22 cellular contexts compared by ENCODE assay signal in the genomic region with DNA sequence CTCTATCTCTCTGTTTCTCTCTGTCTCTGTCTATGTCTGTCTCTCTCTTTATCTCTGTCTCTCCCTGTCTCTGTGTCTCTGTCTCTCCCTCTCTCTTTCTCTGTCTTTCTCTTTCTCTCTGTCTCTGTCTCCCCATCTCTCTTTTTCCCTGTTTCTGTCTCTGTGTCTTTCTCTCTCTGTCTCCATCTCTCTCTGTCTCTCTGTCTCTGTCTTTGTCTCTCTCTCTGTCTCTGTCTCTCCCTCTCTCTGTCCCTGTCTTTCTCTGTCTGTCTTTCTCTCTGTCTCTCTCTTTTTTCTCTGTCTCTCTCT. TPM values are rescaled to one million over a fixed set of nuclear protein-coding genes. Genes with fewer than 3 reads are reported as not detected.
DNase-seq lines count a peak whose midpoint lies in the region; ATAC-seq, FAIRE-seq and TF ChIP-seq lines count a peak whose summit lies in the region.
"Had no signal": no experiment of that assay in that cellular context is flagged by ENCODE, and none has a peak within 500 bp of the region (broad histone marks: within the 10 kb centered on the region; RNA-seq: fewer than 3 reads in every experiment).

No MANE protein-coding gene starts in this region.

- H3K4me2 ChIP-seq in H1 (ENCODE audit: insufficient read depth in 1 of 2, low read depth in 2 of 2, low read length in 2 of 2) = no peak overlapping the region
- H3K4me2 ChIP-seq: A549 had no signal

- H2AK5ac ChIP-seq in H1 (ENCODE audit: low read depth, low read length) = no peak overlapping the region

- H3K4me3 Mint-ChIP-seq in CD8-positive, alpha-beta memory T cell = no peak overlapping the region
- H3K4me3 Mint-ChIP-seq: CD4-positive, alpha-beta memory T cell; H9; HFFc6 had no signal

- CTCF ChIA-PET in CD8-positive, alpha-beta memory T cell (lab: Charles Lee) = no interaction called here
- CTCF ChIA-PET in HEK293 (lab: Yijun Ruan, JAX) (no interaction called here), H1 (lab: Charles Lee; ENCODE audit: partially characterized antibody) (no interaction called here)

- H3K4me1 Mint-ChIP-seq in CD8-positive, alpha-beta memory T cell = no peaks in the 10 kb centered on the region
- H3K4me1 Mint-ChIP-seq: CD4-positive, alpha-beta memory T cell; H9 had no signal

- no peak overlapping the region for H3K56ac ChIP-seq in H1 (replicated peaks; ENCODE audit: insufficient read length, low read depth, low read length)

- H3K27ac ChIP-seq in CD8-positive, alpha-beta memory T cell (ENCODE audit: low read depth, low read length) = peak overlapping the region; percentile 18
- H3K27ac ChIP-seq in HEK293 (ENCODE audit: extremely low read depth, low read depth, low read length) (no peak overlapping the region), H1 (ENCODE audit: low read depth, low read length) (no peak overlapping the region), psoas muscle (no peak overlapping the region)
- H3K27ac ChIP-seq: A549, GM23248 had no signal

- no peak overlapping the region for H2BK20ac ChIP-seq in H1 (ENCODE audit: low read length)

- no peak overlapping the region for H3K4ac ChIP-seq in H1 (replicated peaks; ENCODE audit: insufficient read length, low read depth, low read length)

- H3K27ac Mint-ChIP-seq in CD8-positive, alpha-beta memory T cell = no peak overlapping the region
- H3K27ac Mint-ChIP-seq: CD4-positive, alpha-beta memory T cell; H9; HFFc6 had no signal

- H3K18ac ChIP-seq in H1 (ENCODE audit: extremely low read depth, low read length) = no peak overlapping the region; the same call in 1 of the 2 replicates

- TF ChIP-seq CTCF in HEK293 (tag by site-specific recombination; IDR thresholded peaks at IDR 0.05) (no peak), H1 (IDR thresholded peaks at IDR 0.05; ENCODE audit: control extremely low read depth in 1 of 3, insufficient read depth in 1 of 3, low read depth in 1 of 3, low read length in 3 of 3) (no peak), psoas muscle (IDR thresholded peaks at IDR 0.05) (no peak)

- H3K9me3 Mint-ChIP-seq in CD8-positive, alpha-beta memory T cell = peaks cover 0 to 3% (median 0%) of the 10 kb centered on the region in 5 donors
- H3K9me3 Mint-ChIP-seq: CD4-positive, alpha-beta memory T cell; H9; HFFc6 had no signal

- no peak overlapping the region for H2BK12ac ChIP-seq in H1 (ENCODE audit: low read depth, low read length)

- H3K36me3 Mint-ChIP-seq in CD8-positive, alpha-beta memory T cell = no peaks in the 10 kb centered on the region
- H3K36me3 Mint-ChIP-seq: CD4-positive, alpha-beta memory T cell had no signal

- H3K9ac ChIP-seq in H1 (replicated peaks in 1 of 4; ENCODE audit: extremely low read depth in 1 of 4, low read depth in 3 of 4, low read length in 3 of 4) = no peak overlapping the region
- H3K9ac ChIP-seq: GM23248 had no signal

- DNase-seq in CD8-positive, alpha-beta memory T cell = no peak
- DNase-seq in H1 (ENCODE audit: low read depth in 1 of 2, low spot score in 2 of 2) (no peak), psoas muscle (no peak), AML-193 (lab: John Stamatoyannopoulos, UW) (no peak)
- DNase-seq: ACHN, C1 segment of cervical spinal cord, DMS153, DND-41, GM23248, H9, HFFc6 had no signal

- H2BK120ac ChIP-seq in H1 (replicated peaks; ENCODE audit: low read depth, low read length) = no peak overlapping the region

- H3K4me3 ChIP-seq in CD8-positive, alpha-beta memory T cell (ENCODE audit: low read length) = no peak overlapping the region
- no peak overlapping the region for H3K4me3 ChIP-seq in HEK293 (ENCODE audit: low read depth, low read length)
- no peak overlapping the region for H3K4me3 ChIP-seq in H1 (ENCODE audit: extremely low read depth in 1 of 4, insufficient read depth in 2 of 4, low read depth in 3 of 4, low read length in 4 of 4)
- H3K4me3 ChIP-seq in psoas muscle = no peak overlapping the region
- H3K4me3 ChIP-seq: A549, GM23248 had no signal

- no peaks in the 10 kb centered on the region for H3K79me1 ChIP-seq in H1 (ENCODE audit: low read depth, low read length)

- H4K91ac ChIP-seq in H1 (replicated peaks; ENCODE audit: insufficient read length, low read length) = no peak overlapping the region

- no peak overlapping the region for H2BK5ac ChIP-seq in H1 (ENCODE audit: low read depth, low read length)

- H4K5ac ChIP-seq in H1 (ENCODE audit: insufficient read length, low read depth, low read length) = no peak overlapping the region

- no peak overlapping the region for H3K23ac ChIP-seq in H1 (ENCODE audit: insufficient read length)

- H4K20me1 ChIP-seq in H1 (replicated peaks in 1 of 2; ENCODE audit: control insufficient read depth in 1 of 2, insufficient read depth in 2 of 2, low read length in 2 of 2) = no peaks in the 10 kb centered on the region

- FAIRE-seq in H1 (lab: Jason Lieb, UNC) = peak; percentile 52
- FAIRE-seq: A549, G401.6, GM12892, GM19239 had no signal

- TF ChIP-seq EP300 in H1 (IDR thresholded peaks at IDR 0.05; ENCODE audit: borderline replicate concordance in 1 of 2, low read depth in 2 of 2, low read length in 2 of 2) = no peak

- H3K27me3 Mint-ChIP-seq in CD8-positive, alpha-beta memory T cell = peaks cover 3 to 9% of the 10 kb centered on the region in 2 donors

- no peak overlapping the region for H4K8ac ChIP-seq in H1 (ENCODE audit: extremely low read depth, insufficient read depth, low read length)

- H3K79me2 ChIP-seq in H1 (ENCODE audit: control insufficient read depth in 1 of 2, insufficient read depth in 2 of 2, low read length in 2 of 2) = no peaks in the 10 kb centered on the region

- no peaks in the 10 kb centered on the region for H3K23me2 ChIP-seq in H1 (ENCODE audit: low read depth, low read length)

- ATAC-seq in psoas muscle (no peak), HG02642 (IDR thresholded peaks at IDR 0.05; ENCODE audit: poor library complexity, unreplicated experiment) (no peak)
- ATAC-seq: HCT116 had no signal

- no peak overlapping the region for H2AFZ ChIP-seq in H1 (ENCODE audit: low read length)
- H2AFZ ChIP-seq: GM23248 had no signal

- intact Hi-C loops in psoas muscle (cut with DNase I) = no loop called here

- no peak overlapping the region for H2BK15ac ChIP-seq in H1 (ENCODE audit: low read length)

- no peak for TF ChIP-seq RAD21 in H1 (IDR thresholded peaks at IDR 0.05 in 1 of 2, conservative IDR thresholded peaks at IDR 0.05 in 1 of 2; ENCODE audit: low read depth in 2 of 2, low read length in 2 of 2)

- H3K9me3 ChIP-seq in CD8-positive, alpha-beta memory T cell (ENCODE audit: low read length) = no peaks in the 10 kb centered on the region
- H3K9me3 ChIP-seq in HEK293 (ENCODE audit: control insufficient read depth, insufficient read depth, low read depth, low read length) (no peaks in the 10 kb centered on the region), H1 (ENCODE audit: insufficient read depth in 2 of 2, low read depth in 1 of 2, low read length in 1 of 2) (no peaks in the 10 kb centered on the region), psoas muscle (no peaks in the 10 kb centered on the region)
- H3K9me3 ChIP-seq: A549, Caco-2 had no signal

- no peak for TF ChIP-seq POLR2A in H1 (IDR thresholded peaks at IDR 0.05; ENCODE audit: control extremely low read depth in 1 of 2, low read depth in 2 of 2, low read length in 2 of 2)

- no peaks in the 10 kb centered on the region for H3K36me3 ChIP-seq in CD8-positive, alpha-beta memory T cell (ENCODE audit: insufficient read depth, low read length)
- H3K36me3 ChIP-seq in HEK293 (ENCODE audit: control insufficient read depth in 2 of 2, insufficient read depth in 1 of 2, low read length in 2 of 2) = no peaks in the 10 kb centered on the region
- H3K36me3 ChIP-seq in H1 (ENCODE audit: control insufficient read depth in 2 of 4, insufficient read depth in 4 of 4, low read length in 3 of 4) = no peaks in the 10 kb centered on the region
- H3K36me3 ChIP-seq in psoas muscle (ENCODE audit: insufficient read depth in 1 of 2, low read depth in 1 of 2) = no peaks in the 10 kb centered on the region

- no peaks in the 10 kb centered on the region for H3K27me3 ChIP-seq in CD8-positive, alpha-beta memory T cell (ENCODE audit: insufficient read depth, low read length, poor library complexity, severe bottlenecking)
- H3K27me3 ChIP-seq in H1 (replicated peaks in 1 of 4; ENCODE audit: control insufficient read depth in 3 of 4, extremely low read depth in 1 of 4, insufficient read depth in 3 of 4, low read length in 3 of 4) (no peaks in the 10 kb centered on the region), psoas muscle (ENCODE audit: insufficient read depth in 3 of 3, low read length in 2 of 3) (peaks cover 0 to 57% (median 11%) of the 10 kb centered on the region in 3 donors)

- POLR2A ChIA-PET in CD8-positive, alpha-beta memory T cell (lab: Charles Lee) = no interaction called here
- POLR2A ChIA-PET in HEK293 (lab: Yijun Ruan, JAX) = no interaction called here
- POLR2A ChIA-PET in H1 (lab: Charles Lee; ENCODE audit: partially characterized antibody) = no interaction called here

- no peak overlapping the region for H3K14ac ChIP-seq in H1 (ENCODE audit: insufficient read length)

- H3K4me1 ChIP-seq in CD8-positive, alpha-beta memory T cell (ENCODE audit: insufficient read depth, low read length) = peaks cover 5% of the 10 kb centered on the region
- H3K4me1 ChIP-seq in HEK293 (ENCODE audit: control insufficient read depth, insufficient read depth, low read length) (no peaks in the 10 kb centered on the region), H1 (replicated peaks in 1 of 4; ENCODE audit: control insufficient read depth in 3 of 4, insufficient read depth in 4 of 4, low read length in 3 of 4) (no peaks in the 10 kb centered on the region; a peak in 1 of 7 replicates), psoas muscle (no peaks in the 10 kb centered on the region)
- H3K4me1 ChIP-seq: A549 had no signal

RNA-seq across cellular contexts. Expression of a gene that starts 2.1 kb away (rescaled TPM):
- total RNA-seq in CD8-positive, alpha-beta memory T cell = not detected
- polyA plus RNA-seq in CD8-positive, alpha-beta memory T cell = not detected
- not detected in 2 replicates for total RNA-seq in H1 (2021; fragmentation: NEBNext Ultra II Directional; extraction: Animal tissue kit (Norgen Biotek cat#: 25700))
- polyA plus RNA-seq in H1 (2011; rRNA removed) = 0.02 and 0.03 TPM in 2 replicates
- 0.03 TPM for polyA plus RNA-seq in H1 (2011; cell fraction: cytosol; rRNA removed)
- polyA plus RNA-seq in H1 (2011; cell fraction: nucleus; rRNA removed) = 0.06 TPM
- 0.05 TPM in 1 of 4 replicates, not detected in the others for polyA plus RNA-seq in H1 (2012, experiment 1 of 2)
- polyA plus RNA-seq in H1 (2012, experiment 2 of 2) = 0.03 TPM
- not detected for polyA plus RNA-seq in H1 (2013, experiment 1 of 2)
- 0.02 TPM for polyA plus RNA-seq in H1 (2013, experiment 2 of 2)
- 0.22 TPM in 1 of 2 replicates, not detected in the other for polyA minus RNA-seq in H1 (2011; rRNA and poly(A)+ RNA removed)
- not detected for polyA minus RNA-seq in H1 (2011; cell fraction: cytosol; rRNA and poly(A)+ RNA removed)
- not detected for polyA minus RNA-seq in H1 (2011; cell fraction: nucleus; rRNA and poly(A)+ RNA removed)
- total RNA-seq in psoas muscle = not detected
- under 1 TPM in 2 of 3 donors, not detected in 1; 0.03 to 0.08 TPM for polyA plus RNA-seq in psoas muscle
- total RNA-seq: CD4-positive, alpha-beta memory T cell; GM23248; H4; H9; HFFc6 had no signal
- polyA plus RNA-seq: BJ; CD4-positive, alpha-beta memory T cell; GM23248 had no signal

RNA-seq across cellular contexts. Expression of a gene that starts 25.9 kb away (rescaled TPM):
- not detected for total RNA-seq in CD8-positive, alpha-beta memory T cell
- not detected for polyA plus RNA-seq in CD8-positive, alpha-beta memory T cell
- not detected in 2 replicates for total RNA-seq in H1 (2021; fragmentation: NEBNext Ultra II Directional; extraction: Animal tissue kit (Norgen Biotek cat#: 25700))
- polyA plus RNA-seq in H1 (2011; rRNA removed) (0.03 TPM in 1 of 2 replicates, not detected in the other), psoas muscle (not detected)
- polyA plus RNA-seq in H1 (2011; cell fraction: cytosol; rRNA removed) = not detected
- not detected for polyA plus RNA-seq in H1 (2011; cell fraction: nucleus; rRNA removed)
- polyA plus RNA-seq in H1 (2012, experiment 1 of 2) = not detected in 4 replicates
- polyA plus RNA-seq in H1 (2012, experiment 2 of 2) = not detected
- not detected for polyA plus RNA-seq in H1 (2013, experiment 1 of 2)
- polyA plus RNA-seq in H1 (2013, experiment 2 of 2) = not detected
- not detected in 2 replicates for polyA minus RNA-seq in H1 (2011; rRNA and poly(A)+ RNA removed)
- polyA minus RNA-seq in H1 (2011; cell fraction: cytosol; rRNA and poly(A)+ RNA removed) = not detected
- not detected for polyA minus RNA-seq in H1 (2011; cell fraction: nucleus; rRNA and poly(A)+ RNA removed)
- not detected for total RNA-seq in psoas muscle
- total RNA-seq: Caco-2; CD4-positive, alpha-beta memory T cell; GM23248; H4; H9; HFFc6 had no signal
- polyA plus RNA-seq: A549; BJ; CD4-positive, alpha-beta memory T cell; GM23248 had no signal
